Comparison of ENCODE assay signal across 14 cellular contexts in the genomic region with DNA sequence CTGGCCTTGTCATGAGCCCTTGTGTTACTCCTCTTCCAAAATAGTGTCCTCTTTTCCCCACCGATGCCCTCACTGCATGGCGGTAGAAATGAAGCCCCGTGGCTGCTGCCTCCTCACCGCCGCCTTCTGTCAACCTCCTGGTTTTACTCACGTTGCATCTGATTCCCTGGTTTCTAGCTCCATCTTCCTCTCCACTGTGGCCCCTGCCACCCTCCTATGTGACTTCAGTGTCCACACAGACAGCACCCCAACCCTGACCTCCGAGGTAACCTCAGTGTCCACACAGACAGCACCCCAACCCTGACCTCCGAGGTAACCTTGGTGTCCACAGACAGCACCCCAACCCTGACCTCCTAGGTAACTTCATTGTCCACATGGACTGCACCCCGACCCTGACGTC.
DNase-seq lines count a peak whose midpoint lies in the region; ATAC-seq and TF ChIP-seq lines count a peak whose summit lies in the region.
"Had no signal": no experiment of that assay in that cellular context is flagged by ENCODE, and none has a peak within 500 bp of the region (broad histone marks: within the 10 kb centered on the region; RNA-seq: fewer than 3 reads in every experiment).

No MANE protein-coding gene starts in this region.

- no peak for TF ChIP-seq POLR2A in GM18505 (IDR thresholded peaks at IDR 0.05; ENCODE audit: borderline replicate concordance, extremely low read depth, insufficient read depth, insufficient read length)

- H3K14ac ChIP-seq in trophoblast cell (ENCODE audit: low read length), result no peak overlapping the region

- H3K79me1 ChIP-seq in trophoblast cell (ENCODE audit: low read length), result no peaks in the 10 kb centered on the region

- no peak for TF ChIP-seq CTCF in coronary artery (IDR thresholded peaks at IDR 0.05)

- no peak overlapping the region for H2AFZ ChIP-seq in trophoblast cell (ENCODE audit: insufficient read depth, low read length, poor library complexity)
- H2AFZ ChIP-seq: GM23338 had no signal

- H4K91ac ChIP-seq in trophoblast cell (ENCODE audit: low read depth, low read length), result no peak overlapping the region

- no peak overlapping the region for H3K18ac ChIP-seq in trophoblast cell (ENCODE audit: low read length)

- H3K27ac ChIP-seq in coronary artery, result no peak overlapping the region
- no peak overlapping the region for H3K27ac ChIP-seq in trophoblast cell (ENCODE audit: low read depth, low read length)

- H3K4ac ChIP-seq in trophoblast cell (ENCODE audit: low read depth, low read length), result no peak overlapping the region

- DNase-seq in coronary artery (ENCODE audit: low spot score) (peak; percentile 24), mucosa of gallbladder (ENCODE audit: low spot score) (peak; percentile 0), trophoblast cell (no peak), globus pallidus (ENCODE audit: low spot score) (no peak)
- no peak for DNase-seq in stimulated activated CD4-positive, alpha-beta T cell treated with anti-CD3 and anti-CD28 coated beads, Interleukin-12 subunit alpha, Interleukin-12 subunit beta, amount 100 ng/mL, for 4 hours
- DNase-seq: C1 segment of cervical spinal cord; CD8-positive, alpha-beta T cell; DMS153; DND-41; H9 had no signal

- H3K23ac ChIP-seq in trophoblast cell (ENCODE audit: low read length), result no peak overlapping the region

- WGBS in trophoblast cell (ENCODE audit: extremely low coverage, insufficient coverage, insufficient read length), result no CpG with 5 or more reads among the region's 10 CpGs

- peaks cover 0 to 2% of the 10 kb centered on the region in 2 experiments for H3K4me1 ChIP-seq in trophoblast cell (ENCODE audit: control insufficient read depth in 1 of 2, insufficient read depth in 2 of 2, low read length in 2 of 2)
- H3K4me1 ChIP-seq: Caco-2 had no signal

- ATAC-seq in GM18505 (IDR thresholded peaks at IDR 0.05; ENCODE audit: unreplicated experiment), result no peak
- ATAC-seq: CD8-positive, alpha-beta T cell; GM23338; HCT116 had no signal

- no peaks in the 10 kb centered on the region for H3K36me3 ChIP-seq in trophoblast cell (ENCODE audit: control insufficient read depth in 1 of 2, insufficient read depth in 2 of 2, low read length in 2 of 2)

- no peak overlapping the region for H2BK12ac ChIP-seq in trophoblast cell (ENCODE audit: low read length)

- no peak overlapping the region for H2BK120ac ChIP-seq in trophoblast cell (ENCODE audit: insufficient read depth, low read length, poor library complexity)

- H3K9ac ChIP-seq in trophoblast cell (ENCODE audit: low read length), result peak overlapping the region; percentile 38

- H3K4me3 ChIP-seq in coronary artery (no peak overlapping the region), trophoblast cell (ENCODE audit: low read depth, low read length) (no peak overlapping the region)
- H3K4me3 ChIP-seq: GM23338 had no signal

- no peak overlapping the region for H3K4me2 ChIP-seq in trophoblast cell (ENCODE audit: low read length)
- H3K4me2 ChIP-seq: GM23338 had no signal

- no peak overlapping the region for H4K12ac ChIP-seq in trophoblast cell (ENCODE audit: low read depth, low read length)

- H3K79me2 ChIP-seq in trophoblast cell (ENCODE audit: control insufficient read depth, insufficient read depth, low read length, poor library complexity), result no peaks in the 10 kb centered on the region

- no peak overlapping the region for H2AK5ac ChIP-seq in trophoblast cell (ENCODE audit: low read length)

- H2BK5ac ChIP-seq in trophoblast cell (ENCODE audit: low read depth, low read length, poor library complexity), result no peak overlapping the region

- no peaks in the 10 kb centered on the region for H3K27me3 ChIP-seq in trophoblast cell (ENCODE audit: insufficient read depth, low read length)

- H4K8ac ChIP-seq in trophoblast cell (ENCODE audit: low read depth, low read length), result no peak overlapping the region

- H3K9me3 ChIP-seq in trophoblast cell (ENCODE audit: insufficient read depth, low read depth, low read length), result peaks cover 30% of the 10 kb centered on the region
- H3K9me3 ChIP-seq: Caco-2 had no signal

Comparison
In these comparisons a context has a peak if more than half of its experiments do, and no peak if none do; other contexts are left out.
1. DNase-seq: peak in coronary artery (single experiment) and mucosa of gallbladder (single experiment); none in trophoblast cell (0 of 2), stimulated activated CD4-positive, alpha-beta T cell treated with anti-CD3 and anti-CD28 coated beads, Interleukin-12 subunit alpha, Interleukin-12 subunit beta, amount 100 ng/mL, for 4 hours (single experiment) and globus pallidus (single experiment).